Comparison of ENCODE assay signal across 21 cellular contexts in genomic region chr7:84022009-84022408, GRCh38.
"Had no signal": no experiment of that assay in that cellular context is flagged by ENCODE, and none has a peak within 500 bp of the region (broad histone marks: within the 10 kb centered on the region; RNA-seq: fewer than 3 reads in every experiment).

No MANE protein-coding gene starts in this region.

- H3K27ac ChIP-seq: psoas muscle, spleen, tibial artery, upper lobe of right lung had no signal

- H3K9me3 ChIP-seq: psoas muscle, spleen, tibial artery, upper lobe of right lung had no signal

- H3K36me3 ChIP-seq: spleen, tibial artery, upper lobe of right lung had no signal

- H3K27ac Mint-ChIP-seq: naive B cell; nephron progenitor cell; stimulated activated memory B cell treated with anti-CD40 and anti-IgM and Interleukin-4, amounts not matched to agents 10 μg/mL and 1 μg/mL and 100 μg/mL, for 72 hours; stimulated activated naive CD8-positive, alpha-beta T cell treated with anti-CD3 and anti-CD28 coated beads, Interleukin-15, Interleukin-2, amounts not matched to agents 100 ng/mL and 50 ng/mL, for 24 hours had no signal

- H3K27me3 Mint-ChIP-seq: naive B cell; stimulated activated memory B cell treated with anti-CD40 and anti-IgM and Interleukin-4, amounts not matched to agents 10 μg/mL and 1 μg/mL and 100 μg/mL, for 72 hours; stimulated activated naive CD8-positive, alpha-beta T cell treated with anti-CD3 and anti-CD28 coated beads, Interleukin-15, Interleukin-2, amounts not matched to agents 100 ng/mL and 50 ng/mL, for 24 hours had no signal

- H3K4me3 ChIP-seq: lung, psoas muscle, spleen, tibial artery, upper lobe of right lung had no signal

- H3K4me1 Mint-ChIP-seq: naive B cell; stimulated activated memory B cell treated with anti-CD40 and anti-IgM and Interleukin-4, amounts not matched to agents 10 μg/mL and 1 μg/mL and 100 μg/mL, for 72 hours had no signal

- H3K4me3 Mint-ChIP-seq: naive B cell; nephron progenitor cell; stimulated activated memory B cell treated with anti-CD40 and anti-IgM and Interleukin-4, amounts not matched to agents 10 μg/mL and 1 μg/mL and 100 μg/mL, for 72 hours; stimulated activated naive CD8-positive, alpha-beta T cell treated with anti-CD3 and anti-CD28 coated beads, Interleukin-15, Interleukin-2, amounts not matched to agents 100 ng/mL and 50 ng/mL, for 24 hours had no signal

- H3K9me3 Mint-ChIP-seq: nephron progenitor cell; stimulated activated memory B cell treated with anti-CD40 and anti-IgM and Interleukin-4, amounts not matched to agents 10 μg/mL and 1 μg/mL and 100 μg/mL, for 72 hours had no signal

- DNase-seq: effector memory CD4-positive, alpha-beta T cell; kidney; left cardiac atrium; left ventricle myocardium superior; naive B cell; nephron progenitor cell; psoas muscle; retina; spleen; stimulated activated CD4-positive, alpha-beta T cell treated with anti-CD3 and anti-CD28 coated beads, Interleukin-15, amount 100 ng/mL, for 24 hours; stimulated activated CD4-positive, alpha-beta T cell treated with anti-CD3 and anti-CD28 coated beads, Interleukin-1b, Interleukin-23, amount 100 ng/mL, for 48 hours; stimulated activated CD4-positive, alpha-beta T cell treated with anti-CD3 and anti-CD28 coated beads, Interleukin-4, amount 100 ng/mL, for 24 hours; tibial artery; upper lobe of right lung had no signal

- FAIRE-seq: endometrium, frontal cortex, kidney had no signal

- H3K4me1 ChIP-seq: psoas muscle, spleen, tibial artery, upper lobe of right lung had no signal

- ATAC-seq: esophagus mucosa; sciatic nerve; stimulated activated memory B cell treated with anti-CD40 and anti-IgM and Interleukin-4, amounts not matched to agents 10 μg/mL and 1 μg/mL and 100 μg/mL, for 72 hours; upper lobe of right lung had no signal

- H3K27me3 ChIP-seq: spleen, tibial artery, upper lobe of right lung had no signal

- H3K36me3 Mint-ChIP-seq: naive B cell; stimulated activated memory B cell treated with anti-CD40 and anti-IgM and Interleukin-4, amounts not matched to agents 10 μg/mL and 1 μg/mL and 100 μg/mL, for 72 hours had no signal
